ENCODE assay signal across 2 cellular contexts in the genomic region with DNA sequence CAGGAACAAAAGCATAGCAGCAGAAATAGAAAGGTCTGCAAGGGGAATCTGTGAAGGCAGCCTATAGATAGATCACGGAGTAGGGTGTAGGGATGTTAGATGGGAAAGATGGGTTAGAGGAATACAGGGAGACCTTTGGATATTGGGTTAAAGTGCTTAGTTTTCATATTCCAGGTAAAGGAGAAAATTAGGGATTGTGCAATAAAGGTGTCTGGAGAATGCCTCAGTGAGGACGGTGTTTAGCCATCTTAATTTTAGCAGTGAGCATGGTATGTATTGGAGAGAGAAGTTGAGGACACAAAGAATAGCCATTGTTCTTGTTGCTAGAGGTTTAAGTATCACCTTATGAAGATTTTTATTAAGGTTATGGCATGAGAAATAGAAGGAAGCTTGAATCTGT.
TF ChIP-seq lines count a peak whose summit lies in the region.

No MANE protein-coding gene starts in this region.

TF ChIP-seq in IMR-90, 13 proteins besides CTCF, POLR2A, EP300 and RAD21:
- TF ChIP-seq CHD1 (IDR thresholded peaks at IDR 0.05; ENCODE audit: low read depth, low read length), result no peak
- TF ChIP-seq NFE2L2 (IDR thresholded peaks at IDR 0.05; ENCODE audit: low read depth, low read length), result no peak
- TF ChIP-seq RCOR1 (IDR thresholded peaks at IDR 0.05; ENCODE audit: insufficient replicate concordance, low read length), result no peak
- no peak for TF ChIP-seq BHLHE40 (IDR thresholded peaks at IDR 0.05; ENCODE audit: low read depth, low read length)
- TF ChIP-seq MAZ (IDR thresholded peaks at IDR 0.05; ENCODE audit: borderline replicate concordance, low read depth, low read length), result no peak
- TF ChIP-seq CEBPB (IDR thresholded peaks at IDR 0.05; ENCODE audit: low read depth, low read length), result peak; percentile 66

TF ChIP-seq in liver, 16 proteins besides CTCF, POLR2A, EP300 and RAD21:
- TF ChIP-seq HNF4A (conservative IDR thresholded peaks at IDR 0.05) (peak; percentile 14 to 18), FOXA1 (IDR thresholded peaks at IDR 0.05) (no peak)
